ENCODE assay signal across 1 cellular context in the genomic region with DNA sequence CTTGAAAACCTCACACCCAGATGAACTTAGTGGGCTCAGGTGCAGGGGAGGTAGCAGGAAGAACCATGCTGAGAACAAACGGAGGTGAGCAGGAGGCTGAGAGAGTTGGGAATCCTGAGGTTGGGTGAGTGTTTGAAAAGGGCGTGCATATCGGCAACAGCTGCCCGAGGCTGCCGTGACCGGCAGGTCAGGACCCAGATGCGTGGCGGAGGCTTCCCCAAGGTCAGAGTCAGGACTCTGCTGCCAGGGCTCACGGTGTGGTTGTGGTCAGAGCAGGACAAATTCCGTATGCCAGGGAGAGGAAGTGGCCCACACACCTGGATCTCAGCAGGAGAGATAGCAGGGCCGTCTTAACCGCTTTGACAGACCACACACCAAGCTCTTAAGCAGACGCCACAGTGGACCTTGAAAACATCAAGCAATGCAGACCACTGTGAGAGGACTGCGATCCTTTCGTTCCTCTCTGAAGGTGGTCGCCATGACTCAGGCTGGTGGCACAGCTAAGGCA.
TF ChIP-seq lines count a peak whose summit lies in the region.

No MANE protein-coding gene starts in this region.

TF ChIP-seq in H1, 55 proteins besides CTCF, POLR2A, EP300 and RAD21:
- TF ChIP-seq CEBPB (IDR thresholded peaks at IDR 0.05; ENCODE audit: low read depth, low read length) = no peak
- TF ChIP-seq GTF2F1 (IDR thresholded peaks at IDR 0.05; ENCODE audit: borderline replicate concordance, low read depth, low read length) = no peak
- peak; percentile 43 for TF ChIP-seq KDM4A (IDR thresholded peaks at IDR 0.05; ENCODE audit: low read depth, low read length, severe bottlenecking)
- TF ChIP-seq, protein P1, sequence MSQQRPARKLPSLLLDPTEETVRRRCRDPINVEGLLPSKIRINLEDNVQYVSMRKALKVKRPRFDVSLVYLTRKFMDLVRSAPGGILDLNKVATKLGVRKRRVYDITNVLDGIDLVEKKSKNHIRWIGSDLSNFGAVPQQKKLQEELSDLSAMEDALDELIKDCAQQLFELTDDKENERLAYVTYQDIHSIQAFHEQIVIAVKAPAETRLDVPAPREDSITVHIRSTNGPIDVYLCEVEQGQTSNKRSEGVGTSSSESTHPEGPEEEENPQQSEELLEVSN (IDR thresholded peaks at IDR 0.05) = peak; percentile 18; the same call in 1 of the 2 replicates
- TF ChIP-seq YY1 (IDR thresholded peaks at IDR 0.05; ENCODE audit: low read depth, low read length) = peak; percentile 61; the same call in 1 of the 2 replicates
- peak; percentile 55; the same call in 1 of the 2 replicates for TF ChIP-seq KDM1A (IDR thresholded peaks at IDR 0.05; ENCODE audit: borderline replicate concordance, low read length)
- peak; percentile 5; the same call in 1 of the 2 replicates for TF ChIP-seq TEAD4 (IDR thresholded peaks at IDR 0.05; ENCODE audit: low read depth, low read length)
- TF ChIP-seq, protein P2, sequence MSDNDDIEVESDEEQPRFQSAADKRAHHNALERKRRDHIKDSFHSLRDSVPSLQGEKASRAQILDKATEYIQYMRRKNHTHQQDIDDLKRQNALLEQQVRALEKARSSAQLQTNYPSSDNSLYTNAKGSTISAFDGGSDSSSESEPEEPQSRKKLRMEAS (IDR thresholded peaks at IDR 0.05) = peak; percentile 51; the same call in 1 of the 2 replicates
- TF ChIP-seq TCF12 (IDR thresholded peaks at IDR 0.05; ENCODE audit: low read depth, low read length) = peak; percentile 82; the same call in 1 of the 2 replicates
- 0 out of 2 replicates have a peak, but pooled peaks have one; percentile 5 for TF ChIP-seq JUND (IDR thresholded peaks at IDR 0.05; ENCODE audit: low read length)
- TF ChIP-seq SAP30 (IDR thresholded peaks at IDR 0.05; ENCODE audit: insufficient read depth, insufficient replicate concordance, low read length) = peak; percentile 21
- no peak for TF ChIP-seq TBP (IDR thresholded peaks at IDR 0.05; ENCODE audit: low read depth, low read length)
- TF ChIP-seq BACH1 (IDR thresholded peaks at IDR 0.05; ENCODE audit: low read length) = peak; percentile 31; the same call in 1 of the 2 replicates
- no peak for TF ChIP-seq POU5F1 (IDR thresholded peaks at IDR 0.05; ENCODE audit: low read depth, low read length)
- TF ChIP-seq NANOG (IDR thresholded peaks at IDR 0.05; ENCODE audit: insufficient read depth, low read depth, low read length, poor library complexity, severe bottlenecking) = peak; percentile 69
- peak; percentile 75 for TF ChIP-seq ASH2L (IDR thresholded peaks at IDR 0.05; ENCODE audit: low read length)
- TF ChIP-seq TAF1 (IDR thresholded peaks at IDR 0.05; ENCODE audit: low read depth, low read length) = 0 out of 2 replicates have a peak, but pooled peaks have one; percentile 20
- TF ChIP-seq SIN3A (conservative IDR thresholded peaks at IDR 0.05 in 1 of 2, IDR thresholded peaks at IDR 0.05 in 1 of 2; ENCODE audit: low read depth in 1 of 2, low read length in 2 of 2) = peak in 1 of 2 experiments; percentile 74; a peak in 1 of 4 replicates
- no peak for TF ChIP-seq RNF2 (IDR thresholded peaks at IDR 0.05; ENCODE audit: borderline replicate concordance, low read depth, low read length, missing control alignments, poor library complexity, severe bottlenecking)
- TF ChIP-seq RBBP5 (IDR thresholded peaks at IDR 0.05; ENCODE audit: borderline replicate concordance, low read depth, low read length) = peak; percentile 38; the same call in 1 of the 2 replicates
- no peak for TF ChIP-seq FOSL1 (IDR thresholded peaks at IDR 0.05; ENCODE audit: insufficient read depth, low read depth, low read length)
- peak; percentile 31; the same call in 1 of the 2 replicates for TF ChIP-seq POLR2AphosphoS5 (IDR thresholded peaks at IDR 0.05; ENCODE audit: low read depth, low read length)
